Comparison of ENCODE assay signal across 15 cellular contexts in genomic region chr12:109020136-109020535, GRCh38. TPM values are rescaled to one million over a fixed set of nuclear protein-coding genes. Genes with fewer than 3 reads are reported as not detected.
DNase-seq lines count a peak whose midpoint lies in the region; ATAC-seq and TF ChIP-seq lines count a peak whose summit lies in the region.
"Had no signal": no experiment of that assay in that cellular context is flagged by ENCODE, and none has a peak within 500 bp of the region (broad histone marks: within the 10 kb centered on the region; RNA-seq: fewer than 3 reads in every experiment).

No MANE protein-coding gene starts in this region.

- no peak for TF ChIP-seq CTCF in upper lobe of left lung (IDR thresholded peaks at IDR 0.05)

- WGBS in upper lobe of left lung, 2 donors = 79 to 86% methylated on average over 5 of the region's 5 CpGs

- no peak overlapping the region for H3K4me3 ChIP-seq in upper lobe of left lung
- H3K4me3 ChIP-seq: breast epithelium had no signal

- TF ChIP-seq POLR2A in upper lobe of left lung (IDR thresholded peaks at IDR 0.05) = no peak

- no peak overlapping the region for H3K27ac ChIP-seq in upper lobe of left lung
- H3K27ac ChIP-seq: breast epithelium, pancreas had no signal

- H3K36me3 ChIP-seq in upper lobe of left lung = no peaks in the 10 kb centered on the region
- H3K36me3 ChIP-seq: breast epithelium, pancreas had no signal

- no peak for TF ChIP-seq EP300 in upper lobe of left lung (IDR thresholded peaks at IDR 0.05)

- no peaks in the 10 kb centered on the region for H3K4me1 ChIP-seq in upper lobe of left lung
- H3K4me1 ChIP-seq: breast epithelium, pancreas had no signal

- ATAC-seq in upper lobe of left lung (ENCODE audit: low FRiP score in 2 of 2) = no peak
- ATAC-seq in GM18520 (IDR thresholded peaks at IDR 0.05; ENCODE audit: unreplicated experiment) = no peak
- ATAC-seq: activated CD4-positive, alpha-beta T cell treated with anti-CD3 and anti-CD28 coated beads for 36 hours; activated CD8-positive, alpha-beta memory T cell treated with anti-CD3 and anti-CD28 coated beads, Interleukin-2, amount 10 ng/mL, durations not matched to agents 7 days and 5 days had no signal

- peak; percentile 15 to 36 for DNase-seq in NCI-H526 (lab: John Stamatoyannopoulos, UW)
- DNase-seq in NCI-H526 treated with DMSO at 0.1 percent for 48 hours (lab: John Stamatoyannopoulos, UW) = no peak
- DNase-seq in NCI-H2227 (lab: John Stamatoyannopoulos, UW; ENCODE audit: unreplicated experiment) = peak; percentile 36
- DNase-seq in ecto neural progenitor cell (ENCODE audit: low spot score) = peak; percentile 5
- DNase-seq in retina = peak; percentile 49
- DNase-seq in OCI-M2 (lab: John Stamatoyannopoulos, UW; ENCODE audit: unreplicated experiment) = no peak
- no peak for DNase-seq in upper lobe of left lung

- H3K9me3 ChIP-seq in upper lobe of left lung = no peaks in the 10 kb centered on the region
- H3K9me3 ChIP-seq: breast epithelium, pancreas had no signal

- no peaks in the 10 kb centered on the region for H3K27me3 ChIP-seq in upper lobe of left lung
- H3K27me3 ChIP-seq: pancreas had no signal

RNA-seq across cellular contexts. Expression of gene SVOP, which starts 0.7 kb away (rescaled TPM):
- total RNA-seq in upper lobe of left lung = not detected
- total RNA-seq: activated CD4-positive, alpha-beta T cell treated with anti-CD3 and anti-CD28 coated beads for 36 hours; activated CD8-positive, alpha-beta memory T cell treated with anti-CD3 and anti-CD28 coated beads, Interleukin-2, amount 10 ng/mL, durations not matched to agents 7 days and 5 days; activated naive CD8-positive, alpha-beta T cell treated with anti-CD3 and anti-CD28 coated beads, Interleukin-2, amount 10 ng/mL, durations not matched to agents 7 days and 5 days; activated T-helper 17 cell treated with anti-CD3 and anti-CD28 coated beads, Interleukin-2, amount 50 U/mL, for 72 hours; breast epithelium; lower leg skin had no signal

RNA-seq across cellular contexts. Expression of gene USP30, which starts 32.2 kb away (rescaled TPM):
- 10 to 100 TPM in 5 of 6 donors, 1 to 10 TPM in 1; 10.0 to 18.0 (median 15.0) TPM for total RNA-seq in upper lobe of left lung

Comparison
In these comparisons a context has a peak if more than half of its experiments do, and no peak if none do; other contexts are left out.
1. DNase-seq: peak in NCI-H526 (2 of 2), NCI-H2227 (single experiment), ecto neural progenitor cell (single experiment) and retina (single experiment); none in NCI-H526 treated with DMSO at 0.1 percent for 48 hours (single experiment), OCI-M2 (single experiment) and upper lobe of left lung (0 of 2).